ENCODE assay signal across 9 cellular contexts in the genomic region with DNA sequence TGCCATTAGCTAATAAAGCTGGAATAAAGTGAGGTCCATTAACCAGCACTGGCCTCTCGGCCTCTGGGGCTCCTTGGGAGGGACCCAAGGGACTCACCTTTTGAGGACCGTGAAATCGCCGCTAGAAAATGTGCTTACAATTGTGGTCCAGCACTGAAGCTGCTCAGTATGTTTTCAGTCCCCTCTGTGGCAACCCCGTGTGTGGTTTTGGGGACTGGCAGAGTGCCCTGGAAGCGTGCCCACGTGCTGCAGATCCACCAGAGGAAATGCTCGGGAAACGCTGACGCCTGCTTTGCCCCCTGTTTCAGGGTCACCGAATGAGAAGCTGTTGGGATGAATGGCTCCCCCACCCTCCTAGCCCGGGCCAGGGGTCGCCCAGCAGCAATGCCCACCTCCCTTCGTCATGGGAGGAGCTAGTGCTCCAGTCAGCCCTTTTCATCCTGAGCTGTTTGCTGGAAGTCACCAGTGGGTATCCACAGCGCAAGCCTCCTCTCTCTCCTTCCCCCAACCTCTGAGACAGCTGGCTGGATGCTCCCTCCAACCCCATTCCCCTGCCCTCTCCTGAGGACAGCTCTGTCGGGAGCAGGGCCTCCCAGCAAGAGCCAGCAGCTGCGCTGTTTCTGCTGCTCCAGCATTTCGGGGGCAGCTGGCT. TPM values are rescaled to one million over a fixed set of nuclear protein-coding genes. Genes with fewer than 3 reads are reported as not detected.
DNase-seq lines count a peak whose midpoint lies in the region; ATAC-seq and TF ChIP-seq lines count a peak whose summit lies in the region.
"Had no signal": no experiment of that assay in that cellular context is flagged by ENCODE, and none has a peak within 500 bp of the region (broad histone marks: within the 10 kb centered on the region; RNA-seq: fewer than 3 reads in every experiment).

No MANE protein-coding gene starts in this region.

- no peaks in the 10 kb centered on the region for H4K20me1 ChIP-seq in OCI-LY1 (ENCODE audit: insufficient read depth, low read length)

- H3K9me3 ChIP-seq in OCI-LY1 (ENCODE audit: low read length) (no peaks in the 10 kb centered on the region), lower lobe of right lung (no peaks in the 10 kb centered on the region), tibial artery (no peaks in the 10 kb centered on the region)

- H3F3A ChIP-seq in OCI-LY1 (ENCODE audit: insufficient read depth, low read length): no peaks in the 10 kb centered on the region

- H3K9ac ChIP-seq in OCI-LY1 (ENCODE audit: low read length): no peak overlapping the region

- H3K27ac ChIP-seq in OCI-LY1 (ENCODE audit: low read depth, low read length, poor library complexity, severe bottlenecking) (no peak overlapping the region), lower lobe of right lung (peak overlapping the region; percentile 83), tibial artery (peak overlapping the region; percentile 62 to 63)
- H3K27ac ChIP-seq: PC-9 had no signal

- H3K27ac Mint-ChIP-seq in chondrocyte (ENCODE audit: unreplicated experiment): no peak overlapping the region

- no peak for TF ChIP-seq CTCF in OCI-LY1 (IDR thresholded peaks at IDR 0.05; ENCODE audit: low read length)
- no peak for TF ChIP-seq CTCF in chondrocyte (IDR thresholded peaks at IDR 0.05)
- no peak for TF ChIP-seq CTCF in lower lobe of right lung (IDR thresholded peaks at IDR 0.05)
- no peak for TF ChIP-seq CTCF in tibial artery (IDR thresholded peaks at IDR 0.05)

- H3K36me3 Mint-ChIP-seq in chondrocyte (ENCODE audit: low read depth): no peaks in the 10 kb centered on the region

- H3K9me2 ChIP-seq in OCI-LY1 (ENCODE audit: low read depth, low read length): no peaks in the 10 kb centered on the region

- no peaks in the 10 kb centered on the region for H3K36me3 ChIP-seq in OCI-LY1 (ENCODE audit: insufficient read depth, low read length)
- H3K36me3 ChIP-seq in lower lobe of right lung: no peaks in the 10 kb centered on the region
- H3K36me3 ChIP-seq in tibial artery: no peaks in the 10 kb centered on the region

- no peaks in the 10 kb centered on the region for H3K79me2 ChIP-seq in OCI-LY1 (ENCODE audit: insufficient read depth, low read length)

- ATAC-seq in lower lobe of right lung (peak; percentile 72 to 77), GM19452 (IDR thresholded peaks at IDR 0.05; ENCODE audit: unreplicated experiment) (no peak), GM21423 (IDR thresholded peaks at IDR 0.05; ENCODE audit: unreplicated experiment) (no peak), HG03280 (IDR thresholded peaks at IDR 0.05; ENCODE audit: unreplicated experiment) (no peak)

- H3K4me1 ChIP-seq in OCI-LY1 (ENCODE audit: insufficient read depth, low read length, severe bottlenecking) (peaks cover 6% of the 10 kb centered on the region), lower lobe of right lung (peaks cover 45% of the 10 kb centered on the region), tibial artery (peaks cover 0 to 21% (median 19%) of the 10 kb centered on the region in 4 donors)

- H3K27me3 ChIP-seq in OCI-LY1 (ENCODE audit: insufficient read depth, low read length) (peaks cover 10% of the 10 kb centered on the region), lower lobe of right lung (ENCODE audit: low read depth) (no peaks in the 10 kb centered on the region), tibial artery (peaks cover 0 to 1% of the 10 kb centered on the region in 2 donors)

- H2AFZ ChIP-seq in OCI-LY1 (ENCODE audit: low read length): no peak overlapping the region
- H2AFZ ChIP-seq: PC-9 had no signal

- intact Hi-C loops in lower lobe of right lung (cut with DNase I) (no loop called here), tibial artery (cut with DNase I; ENCODE audit: low total_unique reads) (no loop called here)

- peaks cover 2% of the 10 kb centered on the region for H3K27me3 Mint-ChIP-seq in chondrocyte (ENCODE audit: low read depth)

- H3K4me1 Mint-ChIP-seq in chondrocyte (ENCODE audit: low read depth): peaks cover 17% of the 10 kb centered on the region

- no peaks in the 10 kb centered on the region for H3K9me3 Mint-ChIP-seq in chondrocyte (ENCODE audit: low read depth)

- peak overlapping the region; percentile 28 for H3K4me3 Mint-ChIP-seq in chondrocyte (ENCODE audit: unreplicated experiment)

- H3K4me3 ChIP-seq in OCI-LY1 (ENCODE audit: low read depth, low read length, poor library complexity, severe bottlenecking) (no peak overlapping the region), lower lobe of right lung (peak overlapping the region; percentile 49), tibial artery (peak overlapping the region; percentile 32 to 49)
- H3K4me3 ChIP-seq: PC-9 had no signal

- peak; percentile 42 for DNase-seq in ELR (ENCODE audit: low read depth)
- no peak for DNase-seq in chondrocyte (ENCODE audit: low spot score)
- peak; percentile 90 for DNase-seq in lower lobe of right lung
- peak; percentile 89 to 90 for DNase-seq in tibial artery

- peak overlapping the region; percentile 19; the same call in 1 of the 2 replicates for H3K4me2 ChIP-seq in OCI-LY1 (ENCODE audit: low read length)
- H3K4me2 ChIP-seq: PC-9 had no signal

RNA-seq across cellular contexts. Expression of a gene that starts 33.1 kb away (rescaled TPM):
- 6.6 to 10.1 TPM (median 9.1 TPM) in 3 replicates for total RNA-seq in chondrocyte
- 60.6 TPM for total RNA-seq in lower lobe of right lung

RNA-seq across cellular contexts. Expression of a gene that starts 47.8 kb away (rescaled TPM):
- total RNA-seq in chondrocyte: not detected in 3 replicates
- 8.5 TPM for total RNA-seq in lower lobe of right lung

Comparison
In these comparisons a context has a peak if more than half of its experiments do, and no peak if none do; other contexts are left out.
1. ATAC-seq: peak in lower lobe of right lung (2 of 2); none in GM19452 (single experiment), GM21423 (single experiment) and HG03280 (single experiment).